20 cellular contexts compared by ENCODE assay signal in genomic region chr3:50119786-50120185, GRCh38.
"Had no signal": no experiment of that assay in that cellular context is flagged by ENCODE, and none has a peak within 500 bp of the region (broad histone marks: within the 10 kb centered on the region; RNA-seq: fewer than 3 reads in every experiment).

No MANE protein-coding gene starts in this region.

- H3K4me1 ChIP-seq: colonic mucosa had no signal

- H3K4me3 Mint-ChIP-seq: natural killer cell; neural progenitor cell; stimulated activated memory B cell treated with anti-CD40 and anti-IgM and Interleukin-4, amounts not matched to agents 10 μg/mL and 1 μg/mL and 100 μg/mL, for 72 hours; stimulated activated naive CD8-positive, alpha-beta T cell treated with anti-CD3 and anti-CD28 coated beads, Interleukin-15, amount 100 ng/mL, for 72 hours had no signal

- H3K4me1 Mint-ChIP-seq: stimulated activated naive CD8-positive, alpha-beta T cell treated with anti-CD3 and anti-CD28 coated beads, Interleukin-15, amount 100 ng/mL, for 72 hours had no signal

- H3K9ac ChIP-seq: neural progenitor cell, parathyroid adenoma had no signal

- H3K9me3 ChIP-seq: colonic mucosa, heart left ventricle, spleen, testis, tibial nerve, upper lobe of right lung, vagina had no signal

- H3K9me3 Mint-ChIP-seq: natural killer cell; neural progenitor cell; stimulated activated memory B cell treated with anti-CD40 and anti-IgM and Interleukin-4, amounts not matched to agents 10 μg/mL and 1 μg/mL and 100 μg/mL, for 72 hours; stimulated activated naive CD8-positive, alpha-beta T cell treated with anti-CD3 and anti-CD28 coated beads, Interleukin-15, amount 100 ng/mL, for 72 hours had no signal

- DNase-seq: colonic mucosa; dermis blood vessel endothelial cell; hippocampal formation; kidney glomerular epithelial cell; natural killer cell; occipital lobe; spleen; stimulated activated CD4-positive, alpha-beta T cell treated with anti-CD3 and anti-CD28 coated beads, Interleukin-15, amount 100 ng/mL, for 24 hours; stimulated activated CD4-positive, alpha-beta T cell treated with anti-CD3 and anti-CD28 coated beads, Interleukin-1b, Interleukin-23, amount 100 ng/mL, for 48 hours; stimulated activated CD4-positive, alpha-beta T cell treated with anti-CD3 and anti-CD28 coated beads, Interleukin-4, amount 100 ng/mL, for 24 hours; stimulated activated naive CD8-positive, alpha-beta T cell treated with anti-CD3 and anti-CD28 coated beads, Interleukin-15, amount 100 ng/mL, for 72 hours; testis; upper lobe of right lung had no signal

- H3K27ac Mint-ChIP-seq: neural progenitor cell; stimulated activated memory B cell treated with anti-CD40 and anti-IgM and Interleukin-4, amounts not matched to agents 10 μg/mL and 1 μg/mL and 100 μg/mL, for 72 hours had no signal

- ATAC-seq: left lobe of liver; natural killer cell; stimulated activated memory B cell treated with anti-CD40 and anti-IgM and Interleukin-4, amounts not matched to agents 10 μg/mL and 1 μg/mL and 100 μg/mL, for 72 hours; stimulated activated naive CD8-positive, alpha-beta T cell treated with anti-CD3 and anti-CD28 coated beads, Interleukin-15, amount 100 ng/mL, for 72 hours; upper lobe of right lung had no signal

- H3K27ac ChIP-seq: colonic mucosa, heart left ventricle, neural progenitor cell, parathyroid adenoma, spleen, testis, tibial nerve, upper lobe of right lung, vagina had no signal

- H3K27me3 Mint-ChIP-seq: stimulated activated memory B cell treated with anti-CD40 and anti-IgM and Interleukin-4, amounts not matched to agents 10 μg/mL and 1 μg/mL and 100 μg/mL, for 72 hours; stimulated activated naive CD8-positive, alpha-beta T cell treated with anti-CD3 and anti-CD28 coated beads, Interleukin-15, amount 100 ng/mL, for 72 hours had no signal

- H3K27me3 ChIP-seq: colonic mucosa, heart left ventricle, neural progenitor cell, spleen, testis, tibial nerve, upper lobe of right lung, vagina had no signal

- H3K4me3 ChIP-seq: colonic mucosa, heart left ventricle, neural progenitor cell, spleen, testis, tibial nerve, upper lobe of right lung, vagina had no signal
